ENCODE assay signal across 9 cellular contexts in the genomic region with DNA sequence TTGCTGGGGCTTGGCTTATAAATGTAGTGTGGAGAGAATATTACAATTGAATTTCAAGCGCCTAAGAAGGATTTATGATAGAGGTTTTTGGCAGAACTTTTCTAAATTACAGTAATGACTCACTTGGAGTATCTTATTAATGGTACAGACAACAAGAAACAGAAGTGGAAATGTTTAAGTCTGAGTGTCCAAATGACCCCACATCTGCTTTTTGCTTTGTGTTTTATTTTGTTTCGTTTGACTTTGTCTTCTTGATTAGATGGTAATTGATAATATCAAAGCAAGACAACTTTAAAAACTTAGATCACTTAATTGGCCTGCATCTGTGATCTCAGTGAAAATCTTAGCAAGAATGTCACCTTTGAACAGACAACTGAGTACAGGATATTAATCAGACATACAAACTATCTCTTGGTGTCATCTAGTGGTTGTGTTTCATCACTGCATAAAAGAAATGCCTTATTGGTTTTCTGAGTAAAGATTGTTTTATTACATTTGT.
A peak's percentile ranks its signal among the peaks of the same experiment; 100 is the strongest.
DNase-seq lines count a peak whose midpoint lies in the region; ATAC-seq and TF ChIP-seq lines count a peak whose summit lies in the region.
"Had no signal": no experiment of that assay in that cellular context is flagged by ENCODE, and none has a peak within 500 bp of the region (broad histone marks: within the 10 kb centered on the region; RNA-seq: fewer than 3 reads in every experiment).

No MANE protein-coding gene starts in this region.

- H3K27ac ChIP-seq in smooth muscle cell (ENCODE audit: low read depth): no peak overlapping the region

- no peaks in the 10 kb centered on the region for H3K4me1 Mint-ChIP-seq in naive thymus-derived CD8-positive, alpha-beta T cell

- POLR2A ChIA-PET in naive thymus-derived CD8-positive, alpha-beta T cell (lab: Charles Lee): no interaction called here

- no peaks in the 10 kb centered on the region for H3K9me3 ChIP-seq in smooth muscle cell (replicated peaks; ENCODE audit: low read depth)

- H3K9me3 Mint-ChIP-seq in naive thymus-derived CD8-positive, alpha-beta T cell: peaks cover 0 to 5% (median 0%) of the 10 kb centered on the region in 9 donors

- no peaks in the 10 kb centered on the region for H3K27me3 Mint-ChIP-seq in naive thymus-derived CD8-positive, alpha-beta T cell
- H3K27me3 Mint-ChIP-seq: activated naive CD8-positive, alpha-beta T cell had no signal

- H3K27me3 ChIP-seq in smooth muscle cell (ENCODE audit: low read depth): no peaks in the 10 kb centered on the region

- H3K4me3 ChIP-seq in choroid plexus epithelial cell (ENCODE audit: low read depth, low read length) (no peak overlapping the region), smooth muscle cell (no peak overlapping the region)

- H3K79me2 ChIP-seq in smooth muscle cell (ENCODE audit: low read depth): no peaks in the 10 kb centered on the region

- H3K4me1 ChIP-seq in smooth muscle cell (ENCODE audit: low read depth): no peaks in the 10 kb centered on the region

- no peaks in the 10 kb centered on the region for H3K36me3 ChIP-seq in smooth muscle cell (ENCODE audit: low read depth)

- TF ChIP-seq CTCF in choroid plexus epithelial cell (conservative IDR thresholded peaks at IDR 0.05; ENCODE audit: low read depth, low read length) (no peak), smooth muscle cell (IDR thresholded peaks at IDR 0.05; ENCODE audit: borderline replicate concordance, insufficient read depth, poor library complexity, severe bottlenecking) (peak; percentile 55)

- no peak overlapping the region for H2AFZ ChIP-seq in smooth muscle cell (ENCODE audit: low read depth)

- no peak overlapping the region for H3K4me2 ChIP-seq in smooth muscle cell

- no peak overlapping the region for H3K27ac Mint-ChIP-seq in naive thymus-derived CD8-positive, alpha-beta T cell
- H3K27ac Mint-ChIP-seq: activated naive CD8-positive, alpha-beta T cell had no signal

- H4K20me1 ChIP-seq in smooth muscle cell (ENCODE audit: low read depth): no peaks in the 10 kb centered on the region

- H3F3A ChIP-seq in smooth muscle cell (ENCODE audit: low read depth): no peaks in the 10 kb centered on the region

- peak; percentile 40 for DNase-seq in NCI-H1092 treated with DMSO at 0.1 percent for 48 hours (lab: John Stamatoyannopoulos, UW)
- no peak for DNase-seq in NCI-H1092 (lab: John Stamatoyannopoulos, UW)
- peak; percentile 8 for DNase-seq in NCI-H2171 (lab: John Stamatoyannopoulos, UW)
- peak; percentile 1 for DNase-seq in choroid plexus epithelial cell (ENCODE audit: low read depth)
- DNase-seq in smooth muscle cell (lab: John Stamatoyannopoulos, UW; ENCODE audit: unreplicated experiment): no peak
- no peak for DNase-seq in naive thymus-derived CD8-positive, alpha-beta T cell
- DNase-seq in T-helper 2 cell: no peak

- ATAC-seq in naive thymus-derived CD8-positive, alpha-beta T cell: no peak
- ATAC-seq in GM21717 (IDR thresholded peaks at IDR 0.05; ENCODE audit: unreplicated experiment): no peak

- H3K36me3 Mint-ChIP-seq in naive thymus-derived CD8-positive, alpha-beta T cell: no peaks in the 10 kb centered on the region
- H3K36me3 Mint-ChIP-seq: activated naive CD8-positive, alpha-beta T cell had no signal

- H3K4me3 Mint-ChIP-seq in naive thymus-derived CD8-positive, alpha-beta T cell: no peak overlapping the region
- H3K4me3 Mint-ChIP-seq: activated naive CD8-positive, alpha-beta T cell had no signal

- 50% methylated on average over 2 of the region's 2 CpGs for WGBS in smooth muscle cell (ENCODE audit: low lambda C conversion rate)

- H3K9ac ChIP-seq in smooth muscle cell (ENCODE audit: low read depth): no peak overlapping the region

Comparison
In these comparisons a context has a peak if more than half of its experiments do, and no peak if none do; other contexts are left out.
1. DNase-seq: peak in NCI-H1092 treated with DMSO at 0.1 percent for 48 hours (single experiment), NCI-H2171 (single experiment) and choroid plexus epithelial cell (single experiment); none in NCI-H1092 (single experiment), smooth muscle cell (single experiment), naive thymus-derived CD8-positive, alpha-beta T cell (0 of 10) and T-helper 2 cell (0 of 5).